Comparison of ENCODE assay signal across 10 cellular contexts in genomic region chr22:29481265-29482000, GRCh38. TPM values are rescaled to one million over a fixed set of nuclear protein-coding genes. Genes with fewer than 3 reads are reported as not detected.
DNase-seq lines count a peak whose midpoint lies in the region; ATAC-seq, FAIRE-seq and TF ChIP-seq lines count a peak whose summit lies in the region.
"Had no signal": no experiment of that assay in that cellular context is flagged by ENCODE, and none has a peak within 500 bp of the region (broad histone marks: within the 10 kb centered on the region; RNA-seq: fewer than 3 reads in every experiment).

No MANE protein-coding gene starts in this region.

- peak overlapping the region; percentile 9 for H4K91ac ChIP-seq in H1 (replicated peaks; ENCODE audit: insufficient read length, low read length)

- ATAC-seq in GM19324 (IDR thresholded peaks at IDR 0.05; ENCODE audit: low FRiP score, unreplicated experiment) (no peak), GM21737 (IDR thresholded peaks at IDR 0.05; ENCODE audit: unreplicated experiment) (no peak)

- no peaks in the 10 kb centered on the region for H3K79me1 ChIP-seq in H1 (ENCODE audit: low read depth, low read length)

- H3K4me1 Mint-ChIP-seq in CD8-positive, alpha-beta memory T cell = peaks cover 13 to 24% (median 20%) of the 10 kb centered on the region in 3 donors
- peaks cover 29% of the 10 kb centered on the region for H3K4me1 Mint-ChIP-seq in neural progenitor cell

- H3K4me1 ChIP-seq in CD8-positive, alpha-beta memory T cell (ENCODE audit: insufficient read depth, low read length) = no peaks in the 10 kb centered on the region
- peaks cover 13% of the 10 kb centered on the region for H3K4me1 ChIP-seq in NT2/D1 (ENCODE audit: insufficient read depth, insufficient read length)
- H3K4me1 ChIP-seq in H1 (replicated peaks in 1 of 4; ENCODE audit: control insufficient read depth in 3 of 4, insufficient read depth in 4 of 4, low read length in 3 of 4) = peaks cover 14 to 27% (median 20%) of the 10 kb centered on the region in 4 experiments
- peaks cover 24% of the 10 kb centered on the region for H3K4me1 ChIP-seq in neural progenitor cell

- peak; percentile 36 to 52 for TF ChIP-seq RAD21 in H1 (IDR thresholded peaks at IDR 0.05 in 1 of 2, conservative IDR thresholded peaks at IDR 0.05 in 1 of 2; ENCODE audit: low read depth in 2 of 2, low read length in 2 of 2)

- H3K27ac ChIP-seq in CD8-positive, alpha-beta memory T cell (ENCODE audit: low read depth, low read length) = no peak overlapping the region
- no peak overlapping the region for H3K27ac ChIP-seq in H1 (ENCODE audit: low read depth, low read length)
- no peak overlapping the region for H3K27ac ChIP-seq in neural progenitor cell

- no peak overlapping the region for H3K4me3 ChIP-seq in CD8-positive, alpha-beta memory T cell (ENCODE audit: low read length)
- H3K4me3 ChIP-seq in NT2/D1 (ENCODE audit: insufficient read length, low read depth) (peak overlapping the region; percentile 67), H1 (ENCODE audit: extremely low read depth in 1 of 4, insufficient read depth in 2 of 4, low read depth in 3 of 4, low read length in 4 of 4) (peak overlapping the region; percentile 26 to 57 (median 32)), neural progenitor cell (peak overlapping the region; percentile 28)

- no peaks in the 10 kb centered on the region for H3K9me3 Mint-ChIP-seq in CD8-positive, alpha-beta memory T cell
- no peaks in the 10 kb centered on the region for H3K9me3 Mint-ChIP-seq in neural progenitor cell

- no peak overlapping the region for H3K23ac ChIP-seq in H1 (ENCODE audit: insufficient read length)

- H3K79me2 ChIP-seq in H1 (ENCODE audit: control insufficient read depth in 1 of 2, insufficient read depth in 2 of 2, low read length in 2 of 2) (no peaks in the 10 kb centered on the region), neural progenitor cell (ENCODE audit: low read depth) (no peaks in the 10 kb centered on the region)

- WGBS in H1 (ENCODE audit: extremely low coverage in 1 of 2, insufficient coverage in 1 of 2, insufficient read length in 1 of 2, insufficient replicate concordance in 2 of 2, low coverage in 1 of 2, low lambda C conversion rate in 2 of 2, missing lambda C conversion rate in 1 of 2), 2 experiments = 10% methylated on average over 15 of the region's 15 CpGs; no CpG with 5 or more reads in 1 of the 2 experiments

- H2BK15ac ChIP-seq in H1 (ENCODE audit: low read length) = peak overlapping the region; percentile 81; the same call in 1 of the 2 replicates

- TF ChIP-seq POLR2A in H1 (IDR thresholded peaks at IDR 0.05; ENCODE audit: control extremely low read depth in 1 of 2, low read depth in 2 of 2, low read length in 2 of 2) (no peak), H54 (IDR thresholded peaks at IDR 0.05; ENCODE audit: low read depth, low read length) (no peak)

- H4K5ac ChIP-seq in H1 (ENCODE audit: insufficient read length, low read depth, low read length) = no peak overlapping the region

- H3K4me3 Mint-ChIP-seq in CD8-positive, alpha-beta memory T cell = peak overlapping the region in 6 of 7 donors; percentile 55 to 76 (median 68)
- peak overlapping the region; percentile 84 for H3K4me3 Mint-ChIP-seq in neural progenitor cell

- peak overlapping the region; percentile 67; the same call in 1 of the 2 replicates for H2BK20ac ChIP-seq in H1 (ENCODE audit: low read length)

- TF ChIP-seq CTCF in H1 (IDR thresholded peaks at IDR 0.05; ENCODE audit: control extremely low read depth in 1 of 3, insufficient read depth in 1 of 3, low read depth in 1 of 3, low read length in 3 of 3) (peak in 2 of 3 experiments; percentile 13 to 32; a peak in 2 of 4 replicates), neural progenitor cell (IDR thresholded peaks at IDR 0.05) (no peak)

- no peak overlapping the region for H3K4ac ChIP-seq in H1 (replicated peaks; ENCODE audit: insufficient read length, low read depth, low read length)

- H3K27ac Mint-ChIP-seq in CD8-positive, alpha-beta memory T cell = no peak overlapping the region
- H3K27ac Mint-ChIP-seq in neural progenitor cell = no peak overlapping the region

- H3K27me3 ChIP-seq in CD8-positive, alpha-beta memory T cell (ENCODE audit: insufficient read depth, low read length, poor library complexity, severe bottlenecking) = peaks cover 7% of the 10 kb centered on the region
- H3K27me3 ChIP-seq in NT2/D1 (ENCODE audit: insufficient read depth, insufficient read length) = peaks cover 32% of the 10 kb centered on the region
- peaks cover 26 to 58% (median 51%) of the 10 kb centered on the region in 4 experiments for H3K27me3 ChIP-seq in H1 (replicated peaks in 1 of 4; ENCODE audit: control insufficient read depth in 3 of 4, extremely low read depth in 1 of 4, insufficient read depth in 3 of 4, low read length in 3 of 4)
- peaks cover 66% of the 10 kb centered on the region for H3K27me3 ChIP-seq in neural progenitor cell

- H3K4me2 ChIP-seq in H1 (ENCODE audit: insufficient read depth in 1 of 2, low read depth in 2 of 2, low read length in 2 of 2) (peak overlapping the region; percentile 71 to 74), neural progenitor cell (peak overlapping the region; percentile 71)

- POLR2A ChIA-PET in CD8-positive, alpha-beta memory T cell (lab: Charles Lee) = interaction anchor here (1.2 kb wide), 1 partner anchor 72 kb away, joined by 3 read pairs; the partner anchor contains the start of gene THOC5
- POLR2A ChIA-PET in H1 (lab: Charles Lee; ENCODE audit: partially characterized antibody) = interaction anchor here (0.5 to 3.7 kb wide), 10 partner anchors 11 to 683 kb away, joined by 3 to 36 read pairs (median 4); partner anchors contain the start of gene THOC5

- no peak overlapping the region for H2AK5ac ChIP-seq in H1 (ENCODE audit: low read depth, low read length)

- no peaks in the 10 kb centered on the region for H3K36me3 ChIP-seq in CD8-positive, alpha-beta memory T cell (ENCODE audit: insufficient read depth, low read length)
- H3K36me3 ChIP-seq in NT2/D1 (ENCODE audit: insufficient read depth, insufficient read length, low read length) = peaks cover 13% of the 10 kb centered on the region
- H3K36me3 ChIP-seq in H1 (ENCODE audit: control insufficient read depth in 2 of 4, insufficient read depth in 4 of 4, low read length in 3 of 4) = peaks cover 0 to 12% (median 1%) of the 10 kb centered on the region in 4 experiments; a peak in 3 of 8 replicates
- H3K36me3 ChIP-seq in neural progenitor cell = no peaks in the 10 kb centered on the region

- peak in 1 of 2 experiments; percentile 54; a peak in 2 of 3 replicates for TF ChIP-seq EP300 in H1 (IDR thresholded peaks at IDR 0.05; ENCODE audit: borderline replicate concordance in 1 of 2, low read depth in 2 of 2, low read length in 2 of 2)

- H3K9ac ChIP-seq in NT2/D1 (ENCODE audit: insufficient read length, low read depth) (peak overlapping the region; percentile 72), H1 (replicated peaks in 1 of 4; ENCODE audit: extremely low read depth in 1 of 4, low read depth in 3 of 4, low read length in 3 of 4) (peak overlapping the region in 1 of 4 experiments; percentile 48; a peak in 1 of 7 replicates), neural progenitor cell (no peak overlapping the region)

- peaks cover 30 to 45% of the 10 kb centered on the region in 2 donors for H3K27me3 Mint-ChIP-seq in CD8-positive, alpha-beta memory T cell
- H3K27me3 Mint-ChIP-seq in neural progenitor cell (ENCODE audit: insufficient read depth, low read depth) = peaks cover 37% of the 10 kb centered on the region

- H4K20me1 ChIP-seq in H1 (replicated peaks in 1 of 2; ENCODE audit: control insufficient read depth in 1 of 2, insufficient read depth in 2 of 2, low read length in 2 of 2) = peaks cover 4 to 5% of the 10 kb centered on the region in 2 experiments
- H4K20me1 ChIP-seq in neural progenitor cell (ENCODE audit: low read depth) = peaks cover 50% of the 10 kb centered on the region

- DNase-seq in CD8-positive, alpha-beta memory T cell = no peak
- no peak for DNase-seq in NT2/D1 (ENCODE audit: low read depth, low spot score)
- DNase-seq in H1 (ENCODE audit: low read depth in 1 of 2, low spot score in 2 of 2) = peak in 1 of 2 experiments; percentile 83
- DNase-seq in neural progenitor cell (ENCODE audit: low spot score) = peak; percentile 56
- no peak for DNase-seq in H54 (ENCODE audit: insufficient read length, low spot score)
- no peak for DNase-seq in HT-29 (ENCODE audit: low spot score)
- DNase-seq: NCI-H1694 had no signal

- H2BK120ac ChIP-seq in H1 (replicated peaks; ENCODE audit: low read depth, low read length) = no peak overlapping the region

- H2BK12ac ChIP-seq in H1 (ENCODE audit: low read depth, low read length) = peak overlapping the region; percentile 88; the same call in 1 of the 2 replicates

- CTCF ChIA-PET in CD8-positive, alpha-beta memory T cell (lab: Charles Lee) = interaction anchor here (0.7 kb wide), 1 partner anchor 188 kb away, joined by 3 read pairs; no protein-coding TSS in a partner anchor
- CTCF ChIA-PET in H1 (lab: Charles Lee; ENCODE audit: partially characterized antibody) = interaction anchor here (0.7 to 6.2 kb wide), 11 partner anchors 11 to 118 kb away, joined by 3 to 42 read pairs (median 4); no protein-coding TSS in a partner anchor

- H3K36me3 Mint-ChIP-seq in CD8-positive, alpha-beta memory T cell = peaks cover 0 to 4% (median 1%) of the 10 kb centered on the region in 3 donors
- peaks cover 2% of the 10 kb centered on the region for H3K36me3 Mint-ChIP-seq in neural progenitor cell

- peak overlapping the region; percentile 57; the same call in 1 of the 2 replicates for H4K8ac ChIP-seq in H1 (ENCODE audit: extremely low read depth, insufficient read depth, low read length)

- peaks cover 28% of the 10 kb centered on the region for H3F3A ChIP-seq in neural progenitor cell (ENCODE audit: low read depth)

- H3K18ac ChIP-seq in H1 (ENCODE audit: extremely low read depth, low read length) = peak overlapping the region; percentile 71

- no peak overlapping the region for H3K14ac ChIP-seq in H1 (ENCODE audit: insufficient read length)

- H2BK5ac ChIP-seq in H1 (ENCODE audit: low read depth, low read length) = peak overlapping the region; percentile 71; the same call in 1 of the 2 replicates

- no peak overlapping the region for H3K56ac ChIP-seq in H1 (replicated peaks; ENCODE audit: insufficient read length, low read depth, low read length)

- H3K23me2 ChIP-seq in H1 (ENCODE audit: low read depth, low read length) = peaks cover 19% of the 10 kb centered on the region; the same call in 1 of the 2 replicates

- H2AFZ ChIP-seq in H1 (ENCODE audit: low read length) (no peak overlapping the region), neural progenitor cell (replicated peaks) (no peak overlapping the region)

- H3K9me3 ChIP-seq in CD8-positive, alpha-beta memory T cell (ENCODE audit: low read length) = no peaks in the 10 kb centered on the region
- no peaks in the 10 kb centered on the region for H3K9me3 ChIP-seq in NT2/D1 (ENCODE audit: insufficient read depth, low read length)
- peaks cover 0 to 11% of the 10 kb centered on the region in 2 experiments; a peak in 2 of 4 replicates for H3K9me3 ChIP-seq in H1 (ENCODE audit: insufficient read depth in 2 of 2, low read depth in 1 of 2, low read length in 1 of 2)
- no peaks in the 10 kb centered on the region for H3K9me3 ChIP-seq in neural progenitor cell (ENCODE audit: low read depth)

- FAIRE-seq in H1 (lab: Jason Lieb, UNC) (peak; percentile 69), H54 (lab: Jason Lieb, UNC) (no peak)
- FAIRE-seq: frontal cortex had no signal

RNA-seq across cellular contexts. Expression of gene NEFH, which starts 1.4 kb away (rescaled TPM):
- 1 to 10 TPM; 6.3 to 7.1 TPM for total RNA-seq in CD8-positive, alpha-beta memory T cell
- polyA plus RNA-seq in CD8-positive, alpha-beta memory T cell = 1.6 TPM
- total RNA-seq in H1 (2021; fragmentation: NEBNext Ultra II Directional; extraction: Animal tissue kit (Norgen Biotek cat#: 25700)) = 2.0 and 2.3 TPM in 2 replicates
- polyA plus RNA-seq in H1 (2011; rRNA removed) = 0.57 and 0.74 TPM in 2 replicates
- 2.0 TPM for polyA plus RNA-seq in H1 (2011; cell fraction: cytosol; rRNA removed)
- 1.9 TPM for polyA plus RNA-seq in H1 (2011; cell fraction: nucleus; rRNA removed)
- 1.9 to 2.2 TPM (median 2.0 TPM) in 4 replicates for polyA plus RNA-seq in H1 (2012, experiment 1 of 2)
- 0.39 TPM for polyA plus RNA-seq in H1 (2012, experiment 2 of 2)
- 2.6 TPM for polyA plus RNA-seq in H1 (2013, experiment 1 of 2)
- polyA plus RNA-seq in H1 (2013, experiment 2 of 2) = 2.8 TPM
- polyA minus RNA-seq in H1 (2011; rRNA and poly(A)+ RNA removed) = 1.3 and 1.5 TPM in 2 replicates
- 1.3 TPM for polyA minus RNA-seq in H1 (2011; cell fraction: cytosol; rRNA and poly(A)+ RNA removed)
- polyA minus RNA-seq in H1 (2011; cell fraction: nucleus; rRNA and poly(A)+ RNA removed) = 2.7 TPM
- 0.31 and 0.43 TPM in 2 replicates for total RNA-seq in neural progenitor cell (ENCODE audit: low replicate concordance)
- total RNA-seq in HT-29 (2014; rRNA removed; shearing (Covaris generic)) = not detected in 2 replicates

RNA-seq across cellular contexts. Expression of gene RFPL1, which starts 43.0 kb away (rescaled TPM):
- total RNA-seq in CD8-positive, alpha-beta memory T cell = not detected
- polyA plus RNA-seq in CD8-positive, alpha-beta memory T cell = not detected
- not detected in 2 replicates for total RNA-seq in H1 (2021; fragmentation: NEBNext Ultra II Directional; extraction: Animal tissue kit (Norgen Biotek cat#: 25700))
- polyA plus RNA-seq in H1 (2011; rRNA removed) = not detected in 2 replicates
- polyA plus RNA-seq in H1 (2011; cell fraction: cytosol; rRNA removed) = not detected
- polyA plus RNA-seq in H1 (2011; cell fraction: nucleus; rRNA removed) = not detected
- polyA plus RNA-seq in H1 (2012, experiment 1 of 2) = 0.31 TPM in 1 of 4 replicates, not detected in the others
- not detected for polyA plus RNA-seq in H1 (2012, experiment 2 of 2)
- polyA plus RNA-seq in H1 (2013, experiment 1 of 2) = not detected
- polyA plus RNA-seq in H1 (2013, experiment 2 of 2) = not detected
- polyA minus RNA-seq in H1 (2011; rRNA and poly(A)+ RNA removed) = not detected in 2 replicates
- polyA minus RNA-seq in H1 (2011; cell fraction: cytosol; rRNA and poly(A)+ RNA removed) = not detected
- not detected for polyA minus RNA-seq in H1 (2011; cell fraction: nucleus; rRNA and poly(A)+ RNA removed)
- total RNA-seq in neural progenitor cell (ENCODE audit: low replicate concordance) = not detected in 2 replicates
- total RNA-seq in HT-29 (2014; rRNA removed; shearing (Covaris generic)) = not detected in 2 replicates
